In genomic region chr3:124700880-124701684, GRCh38 we compare ENCODE assay signal across 1 cellular context.
A peak's percentile ranks its signal among the peaks of the same experiment; 100 is the strongest.
TF ChIP-seq lines count a peak whose summit lies in the region.

No MANE protein-coding gene starts in this region.

TF ChIP-seq in HepG2, 621 proteins besides CTCF, POLR2A, EP300 and RAD21 (continued from another document and continues in another):
- TF ChIP-seq KIAA2018 (CRISPR knock-in tag; IDR thresholded peaks at IDR 0.05; ENCODE audit: borderline replicate concordance) (no peak), HNRNPLL (IDR thresholded peaks at IDR 0.05; ENCODE audit: low read depth, low read length, poor library complexity, severe bottlenecking) (no peak), IRF2 (CRISPR knock-in tag; IDR thresholded peaks at IDR 0.05) (peak; percentile 98), ZNF878 (CRISPR knock-in tag; IDR thresholded peaks at IDR 0.05) (peak; percentile 59; the same call in 1 of the 2 replicates), ZNF276 (CRISPR knock-in tag; IDR thresholded peaks at IDR 0.05; ENCODE audit: low read depth) (no peak), ZFP36 (IDR thresholded peaks at IDR 0.05; ENCODE audit: borderline replicate concordance, low read depth, low read length, partially characterized antibody) (no peak), RORA (CRISPR knock-in tag; IDR thresholded peaks at IDR 0.05) (no peak), ZNF530 (CRISPR knock-in tag; IDR thresholded peaks at IDR 0.05; ENCODE audit: low read depth) (no peak), ZNF101 (CRISPR knock-in tag; IDR thresholded peaks at IDR 0.05; ENCODE audit: borderline replicate concordance, low read depth) (no peak), HNF4A (CRISPR knock-in tag; IDR thresholded peaks at IDR 0.05) (peak; percentile 98), ONECUT2 (CRISPR knock-in tag; IDR thresholded peaks at IDR 0.05) (no peak), ZNF720 (CRISPR knock-in tag; IDR thresholded peaks at IDR 0.05) (no peak), ETV6 (CRISPR knock-in tag; conservative IDR thresholded peaks at IDR 0.05) (no peak), PPARG (CRISPR knock-in tag; conservative IDR thresholded peaks at IDR 0.05) (peak; percentile 75), BORCS8-MEF2B (CRISPR knock-in tag; IDR thresholded peaks at IDR 0.05) (no peak), FOXJ3 (CRISPR knock-in tag; IDR thresholded peaks at IDR 0.05; ENCODE audit: borderline replicate concordance) (peak; percentile 84), TP53 (CRISPR knock-in tag; conservative IDR thresholded peaks at IDR 0.05) (no peak), WIZ (CRISPR knock-in tag; IDR thresholded peaks at IDR 0.05) (no peak), PRPF4 (IDR thresholded peaks at IDR 0.05; ENCODE audit: low read depth, low read length, poor library complexity, severe bottlenecking) (no peak), MAFK (conservative IDR thresholded peaks at IDR 0.05 in 1 of 2, IDR thresholded peaks at IDR 0.05 in 1 of 2; ENCODE audit: low read length in 2 of 2) (peak; percentile 40 to 62; a peak in 3 of 4 replicates), SALL2 (CRISPR knock-in tag; IDR thresholded peaks at IDR 0.05) (peak; percentile 74; the same call in 1 of the 2 replicates), NCOR1 (IDR thresholded peaks at IDR 0.05; ENCODE audit: borderline replicate concordance, low read length) (peak; percentile 91; the same call in 1 of the 2 replicates), RFXANK (CRISPR knock-in tag; IDR thresholded peaks at IDR 0.05) (peak; percentile 84), MBNL3 (CRISPR knock-in tag; conservative IDR thresholded peaks at IDR 0.05) (no peak), NFYC (CRISPR knock-in tag; IDR thresholded peaks at IDR 0.05) (peak; percentile 12; the same call in 1 of the 2 replicates), AKAP8 (CRISPR knock-in tag; IDR thresholded peaks at IDR 0.05) (peak; percentile 69; the same call in 1 of the 2 replicates), MIXL1 (CRISPR knock-in tag; IDR thresholded peaks at IDR 0.05) (peak; percentile 92; the same call in 1 of the 2 replicates), SNAPC5 (CRISPR knock-in tag; IDR thresholded peaks at IDR 0.05; ENCODE audit: borderline replicate concordance) (no peak), CREB3 (CRISPR knock-in tag; IDR thresholded peaks at IDR 0.05) (no peak), SNAPC2 (CRISPR knock-in tag; IDR thresholded peaks at IDR 0.05) (no peak), ZNF574 (CRISPR knock-in tag; IDR thresholded peaks at IDR 0.05) (peak; percentile 81; the same call in 1 of the 2 replicates)
- TF ChIP-seq, protein P1, sequence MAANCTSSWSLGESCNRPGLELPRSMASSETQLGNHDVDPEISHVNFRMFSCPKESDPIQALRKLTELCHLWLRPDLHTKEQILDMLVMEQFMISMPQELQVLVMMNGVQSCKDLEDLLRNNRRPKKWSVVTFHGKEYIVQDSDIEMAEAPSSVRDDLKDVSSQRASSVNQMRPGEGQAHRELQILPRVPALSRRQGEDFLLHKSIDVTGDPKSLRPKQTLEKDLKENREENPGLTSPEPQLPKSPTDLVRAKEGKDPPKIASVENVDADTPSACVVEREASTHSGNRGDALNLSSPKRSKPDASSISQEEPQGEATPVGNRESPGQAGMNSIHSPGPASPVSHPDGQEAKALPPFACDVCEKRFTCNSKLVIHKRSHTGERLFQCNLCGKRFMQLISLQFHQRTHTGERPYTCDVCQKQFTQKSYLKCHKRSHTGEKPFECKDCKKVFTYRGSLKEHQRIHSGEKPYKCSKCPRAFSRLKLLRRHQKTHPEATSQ (CRISPR knock-in tag; IDR thresholded peaks at IDR 0.05; ENCODE audit: borderline replicate concordance), result no peak
- TF ChIP-seq, protein P2, sequence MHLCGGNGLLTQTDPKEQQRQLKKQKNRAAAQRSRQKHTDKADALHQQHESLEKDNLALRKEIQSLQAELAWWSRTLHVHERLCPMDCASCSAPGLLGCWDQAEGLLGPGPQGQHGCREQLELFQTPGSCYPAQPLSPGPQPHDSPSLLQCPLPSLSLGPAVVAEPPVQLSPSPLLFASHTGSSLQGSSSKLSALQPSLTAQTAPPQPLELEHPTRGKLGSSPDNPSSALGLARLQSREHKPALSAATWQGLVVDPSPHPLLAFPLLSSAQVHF (CRISPR knock-in tag; IDR thresholded peaks at IDR 0.05), result no peak
- TF ChIP-seq, protein P3, sequence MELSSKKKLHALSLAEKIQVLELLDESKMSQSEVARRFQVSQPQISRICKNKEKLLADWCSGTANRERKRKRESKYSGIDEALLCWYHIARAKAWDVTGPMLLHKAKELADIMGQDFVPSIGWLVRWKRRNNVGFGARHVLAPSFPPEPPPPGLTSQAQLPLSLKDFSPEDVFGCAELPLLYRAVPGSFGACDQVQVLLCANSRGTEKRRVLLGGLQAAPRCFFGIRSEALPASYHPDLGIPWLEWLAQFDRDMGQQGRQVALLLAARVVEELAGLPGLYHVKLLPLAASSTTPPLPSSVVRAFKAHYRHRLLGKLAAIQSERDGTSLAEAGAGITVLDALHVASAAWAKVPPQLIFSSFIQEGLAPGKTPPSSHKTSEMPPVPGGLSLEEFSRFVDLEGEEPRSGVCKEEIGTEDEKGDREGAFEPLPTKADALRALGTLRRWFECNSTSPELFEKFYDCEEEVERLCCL (CRISPR knock-in tag; IDR thresholded peaks at IDR 0.05; ENCODE audit: borderline replicate concordance), result no peak
- TF ChIP-seq, protein P4, sequence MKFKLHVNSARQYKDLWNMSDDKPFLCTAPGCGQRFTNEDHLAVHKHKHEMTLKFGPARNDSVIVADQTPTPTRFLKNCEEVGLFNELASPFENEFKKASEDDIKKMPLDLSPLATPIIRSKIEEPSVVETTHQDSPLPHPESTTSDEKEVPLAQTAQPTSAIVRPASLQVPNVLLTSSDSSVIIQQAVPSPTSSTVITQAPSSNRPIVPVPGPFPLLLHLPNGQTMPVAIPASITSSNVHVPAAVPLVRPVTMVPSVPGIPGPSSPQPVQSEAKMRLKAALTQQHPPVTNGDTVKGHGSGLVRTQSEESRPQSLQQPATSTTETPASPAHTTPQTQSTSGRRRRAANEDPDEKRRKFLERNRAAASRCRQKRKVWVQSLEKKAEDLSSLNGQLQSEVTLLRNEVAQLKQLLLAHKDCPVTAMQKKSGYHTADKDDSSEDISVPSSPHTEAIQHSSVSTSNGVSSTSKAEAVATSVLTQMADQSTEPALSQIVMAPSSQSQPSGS (CRISPR knock-in tag; IDR thresholded peaks at IDR 0.05), result peak; percentile 86
- TF ChIP-seq, protein P5, sequence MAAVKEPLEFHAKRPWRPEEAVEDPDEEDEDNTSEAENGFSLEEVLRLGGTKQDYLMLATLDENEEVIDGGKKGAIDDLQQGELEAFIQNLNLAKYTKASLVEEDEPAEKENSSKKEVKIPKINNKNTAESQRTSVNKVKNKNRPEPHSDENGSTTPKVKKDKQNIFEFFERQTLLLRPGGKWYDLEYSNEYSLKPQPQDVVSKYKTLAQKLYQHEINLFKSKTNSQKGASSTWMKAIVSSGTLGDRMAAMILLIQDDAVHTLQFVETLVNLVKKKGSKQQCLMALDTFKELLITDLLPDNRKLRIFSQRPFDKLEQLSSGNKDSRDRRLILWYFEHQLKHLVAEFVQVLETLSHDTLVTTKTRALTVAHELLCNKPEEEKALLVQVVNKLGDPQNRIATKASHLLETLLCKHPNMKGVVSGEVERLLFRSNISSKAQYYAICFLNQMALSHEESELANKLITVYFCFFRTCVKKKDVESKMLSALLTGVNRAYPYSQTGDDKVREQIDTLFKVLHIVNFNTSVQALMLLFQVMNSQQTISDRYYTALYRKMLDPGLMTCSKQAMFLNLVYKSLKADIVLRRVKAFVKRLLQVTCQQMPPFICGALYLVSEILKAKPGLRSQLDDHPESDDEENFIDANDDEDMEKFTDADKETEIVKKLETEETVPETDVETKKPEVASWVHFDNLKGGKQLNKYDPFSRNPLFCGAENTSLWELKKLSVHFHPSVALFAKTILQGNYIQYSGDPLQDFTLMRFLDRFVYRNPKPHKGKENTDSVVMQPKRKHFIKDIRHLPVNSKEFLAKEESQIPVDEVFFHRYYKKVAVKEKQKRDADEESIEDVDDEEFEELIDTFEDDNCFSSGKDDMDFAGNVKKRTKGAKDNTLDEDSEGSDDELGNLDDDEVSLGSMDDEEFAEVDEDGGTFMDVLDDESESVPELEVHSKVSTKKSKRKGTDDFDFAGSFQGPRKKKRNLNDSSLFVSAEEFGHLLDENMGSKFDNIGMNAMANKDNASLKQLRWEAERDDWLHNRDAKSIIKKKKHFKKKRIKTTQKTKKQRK (IDR thresholded peaks at IDR 0.05; ENCODE audit: low read length), result no peak
